20 cellular contexts compared by ENCODE assay signal in genomic region chr15:98715401-98715800, GRCh38.
A peak's percentile ranks its signal among the peaks of the same experiment; 100 is the strongest.
DNase-seq lines count a peak whose midpoint lies in the region; TF ChIP-seq lines count a peak whose summit lies in the region.
"Had no signal": no experiment of that assay in that cellular context is flagged by ENCODE, and none has a peak within 500 bp of the region (broad histone marks: within the 10 kb centered on the region; RNA-seq: fewer than 3 reads in every experiment).

No MANE protein-coding gene starts in this region.

- H3K9me3 ChIP-seq in tibial artery: peaks cover 0 to 3% (median 0%) of the 10 kb centered on the region in 3 donors
- H3K9me3 ChIP-seq in uterus: no peaks in the 10 kb centered on the region
- H3K9me3 ChIP-seq: right lobe of liver, upper lobe of right lung had no signal

- peaks cover 9% of the 10 kb centered on the region for H3K9me3 Mint-ChIP-seq in activated naive CD4-positive, alpha-beta T cell treated with anti-CD3 and anti-CD28 coated beads, Interleukin-2, amount 50 U/mL, for 24 hours

- TF ChIP-seq POLR2A in uterus (IDR thresholded peaks at IDR 0.05): no peak

- no peak for DNase-seq in activated naive CD4-positive, alpha-beta T cell (lab: John Stamatoyannopoulos, UW)
- DNase-seq in caudate nucleus (lab: John Stamatoyannopoulos, UW): peak in 31 of 61 donors; percentile 6 to 83 (median 31)
- DNase-seq in tibial artery: peak in 1 of 2 donors; percentile 75
- DNase-seq in uterus: no peak
- no peak for DNase-seq in SW480 (ENCODE audit: low spot score)
- no peak for DNase-seq in COLO829 (ENCODE audit: low spot score)
- DNase-seq: activated CD8-positive, alpha-beta memory T cell treated with anti-CD3 and anti-CD28 coated beads, Interleukin-2, amount 10 ng/mL, durations not matched to agents 7 days and 5 days; foreskin melanocyte; GDM1; H7; MM.1S; NCI-H2029; NCI-H526 treated with DMSO at 0.1 percent for 48 hours; Peyer's patch; right lobe of liver; stimulated activated CD4-positive, alpha-beta T cell treated with anti-CD3 and anti-CD28 coated beads, Interleukin-4, amount 100 ng/mL, for 4 hours; upper lobe of right lung had no signal

- H3K27ac ChIP-seq in caudate nucleus (ENCODE audit: low read depth, low read length): peak overlapping the region; percentile 17
- H3K27ac ChIP-seq in layer of hippocampus (ENCODE audit: low read depth, low read length): peak overlapping the region; percentile 14
- peak overlapping the region; percentile 62 to 76 for H3K27ac ChIP-seq in tibial artery
- peak overlapping the region in 1 of 2 donors; percentile 57 for H3K27ac ChIP-seq in uterus
- H3K27ac ChIP-seq: right lobe of liver, upper lobe of right lung had no signal

- H3K4me1 ChIP-seq in tibial artery (peaks cover 3 to 79% (median 71%) of the 10 kb centered on the region in 4 donors), uterus (peaks cover 10 to 26% of the 10 kb centered on the region in 2 donors)
- H3K4me1 ChIP-seq: right lobe of liver had no signal

- H3K4me3 ChIP-seq in tibial artery (peak overlapping the region in 1 of 2 donors; percentile 2), uterus (no peak overlapping the region)
- H3K4me3 ChIP-seq: A549, Peyer's patch, right lobe of liver, upper lobe of right lung had no signal

- intact Hi-C loops in tibial artery (cut with DNase I; ENCODE audit: low total_unique reads) (no loop called here), uterus (cut with DNase I; ENCODE audit: low total_unique reads) (no loop called here)

- TF ChIP-seq CTCF in tibial artery (IDR thresholded peaks at IDR 0.05) (no peak), uterus (IDR thresholded peaks at IDR 0.05) (no peak)

- H3K27me3 ChIP-seq in layer of hippocampus (ENCODE audit: control insufficient read depth, insufficient read depth, low read length) (no peaks in the 10 kb centered on the region), tibial artery (no peaks in the 10 kb centered on the region), uterus (no peaks in the 10 kb centered on the region)
- H3K27me3 ChIP-seq: Peyer's patch, right lobe of liver, upper lobe of right lung had no signal

- H3K27me3 Mint-ChIP-seq in activated naive CD4-positive, alpha-beta T cell treated with anti-CD3 and anti-CD28 coated beads, Interleukin-2, amount 50 U/mL, for 24 hours: no peaks in the 10 kb centered on the region
- H3K27me3 Mint-ChIP-seq: activated CD8-positive, alpha-beta memory T cell treated with anti-CD3 and anti-CD28 coated beads, Interleukin-2, amount 10 ng/mL, durations not matched to agents 7 days and 5 days had no signal

- peaks cover 12% of the 10 kb centered on the region for H3K36me3 Mint-ChIP-seq in activated naive CD4-positive, alpha-beta T cell treated with anti-CD3 and anti-CD28 coated beads, Interleukin-2, amount 50 U/mL, for 24 hours

- H3K27ac Mint-ChIP-seq in activated naive CD4-positive, alpha-beta T cell treated with anti-CD3 and anti-CD28 coated beads, Interleukin-2, amount 50 U/mL, for 24 hours: peak overlapping the region; percentile 26
- H3K27ac Mint-ChIP-seq: activated CD8-positive, alpha-beta memory T cell treated with anti-CD3 and anti-CD28 coated beads, Interleukin-2, amount 10 ng/mL, durations not matched to agents 7 days and 5 days had no signal

- peaks cover 84% of the 10 kb centered on the region for H3K4me1 Mint-ChIP-seq in activated naive CD4-positive, alpha-beta T cell treated with anti-CD3 and anti-CD28 coated beads, Interleukin-2, amount 50 U/mL, for 24 hours

- H3K36me3 ChIP-seq in tibial artery (peaks cover 10 to 19% (median 14%) of the 10 kb centered on the region in 3 donors), uterus (no peaks in the 10 kb centered on the region)
- H3K36me3 ChIP-seq: Peyer's patch, right lobe of liver, upper lobe of right lung had no signal

- peak overlapping the region; percentile 40 for H3K4me3 Mint-ChIP-seq in activated naive CD4-positive, alpha-beta T cell treated with anti-CD3 and anti-CD28 coated beads, Interleukin-2, amount 50 U/mL, for 24 hours
- H3K4me3 Mint-ChIP-seq: activated CD8-positive, alpha-beta memory T cell treated with anti-CD3 and anti-CD28 coated beads, Interleukin-2, amount 10 ng/mL, durations not matched to agents 7 days and 5 days had no signal

Comparison
In these comparisons a context has a peak if more than half of its experiments do, and no peak if none do; other contexts are left out.
1. DNase-seq: peak in caudate nucleus (31 of 61); none in activated naive CD4-positive, alpha-beta T cell (0 of 4), uterus (0 of 2), SW480 (single experiment) and COLO829 (single experiment).